ENCODE assay signal across 20 cellular contexts in the genomic region with DNA sequence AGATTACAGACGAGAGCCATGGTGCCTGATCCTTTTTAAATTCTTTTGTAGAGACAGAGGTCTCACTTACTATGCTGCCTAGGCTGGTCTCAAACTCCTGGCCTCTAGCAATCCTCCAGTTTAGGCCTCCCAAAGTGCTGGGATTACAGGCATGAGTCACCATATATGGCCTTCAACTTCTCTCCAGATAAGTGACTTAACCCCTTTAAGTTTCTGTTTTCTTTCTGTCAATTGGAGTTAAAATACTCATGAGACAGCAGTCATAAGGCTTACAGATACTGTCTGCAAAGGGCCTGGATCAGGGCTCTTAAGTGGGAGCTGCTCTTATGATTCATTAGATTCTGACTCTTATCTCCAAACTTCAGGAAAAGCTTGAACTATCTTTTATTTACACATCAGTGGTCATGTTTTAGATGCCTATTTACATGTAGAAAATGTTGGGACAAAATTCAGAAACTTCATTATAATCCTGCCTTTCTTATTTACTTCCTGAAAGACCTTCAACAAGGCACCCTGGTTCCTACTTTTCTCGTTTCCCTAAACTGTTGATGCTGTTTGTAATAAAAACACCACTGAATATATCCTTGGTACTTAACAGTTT.
DNase-seq lines count a peak whose midpoint lies in the region; ATAC-seq and TF ChIP-seq lines count a peak whose summit lies in the region.
"Had no signal": no experiment of that assay in that cellular context is flagged by ENCODE, and none has a peak within 500 bp of the region (broad histone marks: within the 10 kb centered on the region; RNA-seq: fewer than 3 reads in every experiment).

No MANE protein-coding gene starts in this region.

- dilution Hi-C loops in IMR-90 (cut with HindIII; ENCODE audit: low sequenced_read_pairs, unreplicated experiment): no loop called here

- H4K20me1 ChIP-seq in IMR-90 (ENCODE audit: insufficient read depth, low read length): no peaks in the 10 kb centered on the region
- H4K20me1 ChIP-seq in hepatocyte (ENCODE audit: insufficient read depth, poor library complexity, severe bottlenecking): no peaks in the 10 kb centered on the region

- H2BK120ac ChIP-seq in IMR-90 (ENCODE audit: low read depth, low read length): no peak overlapping the region

- TF ChIP-seq RAD21 in IMR-90 (IDR thresholded peaks at IDR 0.05; ENCODE audit: low read length): no peak

- no peak overlapping the region for H4K91ac ChIP-seq in IMR-90 (ENCODE audit: insufficient read depth, low read depth, low read length)

- no peak overlapping the region for H3K18ac ChIP-seq in IMR-90 (ENCODE audit: low read depth, low read length)

- no peak overlapping the region for H3K9ac ChIP-seq in IMR-90 (ENCODE audit: low read depth, low read length)

- H3K27ac ChIP-seq in IMR-90 (ENCODE audit: insufficient read depth, low read length) (no peak overlapping the region), adrenal gland (peak overlapping the region in 4 of 5 donors; percentile 12 to 55 (median 42)), hepatocyte (peak overlapping the region; percentile 27), left lung (no peak overlapping the region)
- H3K27ac ChIP-seq: suprapubic skin had no signal

- H3K79me1 ChIP-seq in IMR-90 (ENCODE audit: low read depth in 1 of 2, low read length in 2 of 2): no peaks in the 10 kb centered on the region

- WGBS in IMR-90 (ENCODE audit: extremely low coverage in 2 of 2, insufficient read length in 1 of 2), 2 experiments: no CpG with 5 or more reads among the region's 2 CpGs
- WGBS in adrenal gland, 4 donors: 55 to 64% (median 60%) methylated on average over 2 of the region's 2 CpGs
- WGBS in hepatocyte (ENCODE audit: low lambda C conversion rate, missing lambda C conversion rate): 55% methylated on average over 2 of the region's 2 CpGs

- no peaks in the 10 kb centered on the region for H3K36me3 ChIP-seq in BE2C
- no peaks in the 10 kb centered on the region for H3K36me3 ChIP-seq in IMR-90 (ENCODE audit: control insufficient read depth, insufficient read depth, low read length)
- H3K36me3 ChIP-seq in adrenal gland (replicated peaks in 1 of 2): no peaks in the 10 kb centered on the region
- no peaks in the 10 kb centered on the region for H3K36me3 ChIP-seq in hepatocyte (replicated peaks; ENCODE audit: insufficient read depth, low read depth)
- H3K36me3 ChIP-seq in left lung: no peaks in the 10 kb centered on the region
- H3K36me3 ChIP-seq: suprapubic skin had no signal

- H2AK5ac ChIP-seq in IMR-90 (ENCODE audit: low read depth, low read length): no peak overlapping the region; the same call in 1 of the 2 replicates

- no peak overlapping the region for H4K8ac ChIP-seq in IMR-90 (ENCODE audit: low read depth in 2 of 2, low read length in 2 of 2)

- H3K14ac ChIP-seq in IMR-90 (replicated peaks; ENCODE audit: low read depth, low read length): no peak overlapping the region

- no TSS peak for BruUV-seq in IMR-90 (replicated peaks; lab: Mats Ljungman, UMichigan)

- H3K4me2 ChIP-seq in IMR-90 (ENCODE audit: low read depth, low read length): no peak overlapping the region
- no peak overlapping the region for H3K4me2 ChIP-seq in hepatocyte

- no peak overlapping the region for H2BK20ac ChIP-seq in IMR-90 (ENCODE audit: low read depth, low read length)

- no peak overlapping the region for H2BK5ac ChIP-seq in IMR-90 (ENCODE audit: low read depth, low read length, poor library complexity, severe bottlenecking)

- DNase-seq in BE2C (peak; percentile 15), IMR-90 (peak; percentile 52), adrenal gland (peak in 3 of 7 donors; percentile 25 to 31 (median 30)), hepatocyte (ENCODE audit: low spot score) (peak; percentile 53), left lung (no peak), NCI-H774 (lab: John Stamatoyannopoulos, UW) (no peak), NCI-H2081 (lab: John Stamatoyannopoulos, UW) (no peak)
- DNase-seq: activated CD4-positive, alpha-beta T cell treated with anti-CD3 and anti-CD28 coated beads, Interleukin-2, amount 50 U/mL, for 48 hours; activated naive CD4-positive, alpha-beta T cell; anterior cingulate cortex; CD4-positive, alpha-beta T cell; DMS53; endodermal cell; Karpas-422; NCI-H1105; SHP77 treated with DMSO at 0.1 percent for 48 hours; stimulated activated CD4-positive, alpha-beta T cell treated with anti-CD3 and anti-CD28 coated beads, Interleukin-12 subunit alpha, Interleukin-12 subunit beta, amount 100 ng/mL, for 4 hours; T-helper 17 cell had no signal

- no peak overlapping the region for H3K56ac ChIP-seq in IMR-90 (ENCODE audit: extremely low read depth, insufficient read depth, low read length)

- TF ChIP-seq CTCF in BE2C (IDR thresholded peaks at IDR 0.05; ENCODE audit: low read depth, low read length): no peak
- no peak for TF ChIP-seq CTCF in IMR-90 (conservative IDR thresholded peaks at IDR 0.05; ENCODE audit: low read depth, low read length)
- TF ChIP-seq CTCF in adrenal gland (IDR thresholded peaks at IDR 0.05): no peak
- no peak for TF ChIP-seq CTCF in hepatocyte (IDR thresholded peaks at IDR 0.05; ENCODE audit: poor library complexity)
- no peak for TF ChIP-seq CTCF in left lung (IDR thresholded peaks at IDR 0.05)

- CTCF ChIA-PET in IMR-90 (lab: Yijun Ruan, JAX): interaction anchor here (0.6 kb wide), 1 partner anchor 35 kb away, joined by 7 read pairs; no protein-coding TSS in a partner anchor

- POLR2A ChIA-PET in IMR-90 (lab: Charles Lee; ENCODE audit: unreplicated experiment): interaction anchor here (0.6 kb wide), 1 partner anchor 15 kb away, joined by 3 read pairs; no protein-coding TSS in a partner anchor

- H3K4me3 ChIP-seq in BE2C (ENCODE audit: low read depth, low read length) (no peak overlapping the region), IMR-90 (ENCODE audit: insufficient read depth, low read depth, low read length) (no peak overlapping the region), adrenal gland (no peak overlapping the region), hepatocyte (no peak overlapping the region), left lung (no peak overlapping the region)
- H3K4me3 ChIP-seq: suprapubic skin had no signal

- in situ Hi-C loops in IMR-90 (cut with MboI; ENCODE audit: low sequenced_read_pairs): no loop called here

- H3K23ac ChIP-seq in IMR-90 (ENCODE audit: low read depth, low read length): no peak overlapping the region

- TF ChIP-seq POLR2A in IMR-90 (IDR thresholded peaks at IDR 0.05; ENCODE audit: low read depth, low read length) (no peak), adrenal gland (IDR thresholded peaks at IDR 0.05) (no peak)

- H3K9me1 ChIP-seq in IMR-90 (ENCODE audit: insufficient read depth, low read length): no peaks in the 10 kb centered on the region

- no peaks in the 10 kb centered on the region for H3K9me3 ChIP-seq in BE2C
- no peaks in the 10 kb centered on the region for H3K9me3 ChIP-seq in IMR-90 (ENCODE audit: control insufficient read depth, insufficient read depth, low read length)
- no peaks in the 10 kb centered on the region for H3K9me3 ChIP-seq in adrenal gland (replicated peaks in 1 of 3)
- no peaks in the 10 kb centered on the region for H3K9me3 ChIP-seq in hepatocyte (ENCODE audit: low read depth)
- H3K9me3 ChIP-seq in left lung: no peaks in the 10 kb centered on the region
- H3K9me3 ChIP-seq: suprapubic skin had no signal

- no peak overlapping the region for H2AK9ac ChIP-seq in IMR-90 (replicated peaks; ENCODE audit: low read depth, low read length, poor library complexity)

- no peak overlapping the region for H4K5ac ChIP-seq in IMR-90 (ENCODE audit: low read depth, low read length)

- H3K79me2 ChIP-seq in hepatocyte: no peaks in the 10 kb centered on the region

- H3K4me1 ChIP-seq in BE2C: peaks cover 6% of the 10 kb centered on the region
- H3K4me1 ChIP-seq in IMR-90 (ENCODE audit: control insufficient read depth, insufficient read depth, low read length): no peaks in the 10 kb centered on the region
- peaks cover 5 to 16% of the 10 kb centered on the region in 2 donors for H3K4me1 ChIP-seq in adrenal gland (replicated peaks in 1 of 2)
- H3K4me1 ChIP-seq in hepatocyte (ENCODE audit: insufficient read depth): peaks cover 19% of the 10 kb centered on the region
- H3K4me1 ChIP-seq in left lung: no peaks in the 10 kb centered on the region
- H3K4me1 ChIP-seq: suprapubic skin had no signal

- no peak overlapping the region for H3K4ac ChIP-seq in IMR-90 (ENCODE audit: low read depth, low read length)

- intact Hi-C loops in IMR-90 (cut with micrococcal nuclease): no loop called here
- intact Hi-C loops in adrenal gland (cut with DNase I): no loop called here
- intact Hi-C loops in left lung (cut with DNase I): no loop called here

- no peak overlapping the region for H2BK15ac ChIP-seq in IMR-90 (ENCODE audit: low read depth, low read length)

- H3K27me3 ChIP-seq in BE2C: no peaks in the 10 kb centered on the region
- H3K27me3 ChIP-seq in IMR-90 (ENCODE audit: control insufficient read depth, insufficient read depth, low read length): no peaks in the 10 kb centered on the region
- H3K27me3 ChIP-seq in adrenal gland: no peaks in the 10 kb centered on the region
- H3K27me3 ChIP-seq in hepatocyte: no peaks in the 10 kb centered on the region
- no peaks in the 10 kb centered on the region for H3K27me3 ChIP-seq in left lung
- H3K27me3 ChIP-seq: suprapubic skin had no signal

- ATAC-seq in IMR-90 (ENCODE audit: low read depth): peak; percentile 57
- no peak for ATAC-seq in left lung
- ATAC-seq in HG03139 (IDR thresholded peaks at IDR 0.05; ENCODE audit: unreplicated experiment): no peak
- ATAC-seq: T-helper 17 cell had no signal

- H2AFZ ChIP-seq in IMR-90 (replicated peaks; ENCODE audit: low read length, poor library complexity): no peak overlapping the region
- no peak overlapping the region for H2AFZ ChIP-seq in hepatocyte

- no peaks in the 10 kb centered on the region for H3K9me2 ChIP-seq in hepatocyte (replicated peaks; ENCODE audit: insufficient read depth)

TF ChIP-seq in IMR-90, 13 proteins besides CTCF, POLR2A, EP300 and RAD21:
- TF ChIP-seq NFE2L2 (IDR thresholded peaks at IDR 0.05; ENCODE audit: low read depth, low read length): no peak
- TF ChIP-seq FOS (IDR thresholded peaks at IDR 0.05; ENCODE audit: low read depth, low read length): peak; percentile 29; the same call in 1 of the 2 replicates
- peak; percentile 31 for TF ChIP-seq RCOR1 (IDR thresholded peaks at IDR 0.05; ENCODE audit: insufficient replicate concordance, low read length)

Comparison
In these comparisons a context has a peak if more than half of its experiments do, and no peak if none do; other contexts are left out.
1. DNase-seq: peak in BE2C (single experiment), IMR-90 (single experiment) and hepatocyte (single experiment); none in left lung (0 of 2), NCI-H774 (single experiment) and NCI-H2081 (0 of 2).
2. H3K27ac ChIP-seq: peak in adrenal gland (4 of 5) and hepatocyte (single experiment); none in IMR-90 (single experiment) and left lung (0 of 2).